15 cellular contexts compared by ENCODE assay signal in genomic region chr11:26837154-26837553, GRCh38.
DNase-seq lines count a peak whose midpoint lies in the region; TF ChIP-seq lines count a peak whose summit lies in the region.
"Had no signal": no experiment of that assay in that cellular context is flagged by ENCODE, and none has a peak within 500 bp of the region (broad histone marks: within the 10 kb centered on the region; RNA-seq: fewer than 3 reads in every experiment).

No MANE protein-coding gene starts in this region.

- DNase-seq in epithelial cell of proximal tubule (ENCODE audit: low read depth) (peak; percentile 71), kidney tubule cell (ENCODE audit: low spot score) (peak; percentile 74), retinal pigment epithelial cell (ENCODE audit: low read depth) (peak; percentile 54), NCI-H1048 (lab: John Stamatoyannopoulos, UW) (no peak), GF-D8 (lab: John Stamatoyannopoulos, UW) (no peak), germinal center (ENCODE audit: low spot score) (no peak)
- DNase-seq: CD4-positive, CD25-positive, alpha-beta regulatory T cell; CD8-positive, alpha-beta T cell; DMS 273 treated with DMSO at 0.1 percent for 48 hours; DMS79; EL; GDM1; GOT3; HFFc6 had no signal

- H3K4me3 ChIP-seq in epithelial cell of proximal tubule (ENCODE audit: low read depth, low read length) (no peak overlapping the region), retinal pigment epithelial cell (ENCODE audit: low read length) (no peak overlapping the region)
- H3K4me3 ChIP-seq: HAP-1 had no signal

- TF ChIP-seq CTCF in epithelial cell of proximal tubule (conservative IDR thresholded peaks at IDR 0.05; ENCODE audit: low read depth, low read length) (no peak), retinal pigment epithelial cell (conservative IDR thresholded peaks at IDR 0.05; ENCODE audit: low read depth, low read length) (no peak)

Comparison
In these comparisons a context has a peak if more than half of its experiments do, and no peak if none do; other contexts are left out.
1. DNase-seq: peak in epithelial cell of proximal tubule (single experiment), kidney tubule cell (single experiment) and retinal pigment epithelial cell (single experiment); none in NCI-H1048 (single experiment), GF-D8 (single experiment) and germinal center (single experiment).